Comparison of ENCODE assay signal across 1 cellular context in the genomic region with DNA sequence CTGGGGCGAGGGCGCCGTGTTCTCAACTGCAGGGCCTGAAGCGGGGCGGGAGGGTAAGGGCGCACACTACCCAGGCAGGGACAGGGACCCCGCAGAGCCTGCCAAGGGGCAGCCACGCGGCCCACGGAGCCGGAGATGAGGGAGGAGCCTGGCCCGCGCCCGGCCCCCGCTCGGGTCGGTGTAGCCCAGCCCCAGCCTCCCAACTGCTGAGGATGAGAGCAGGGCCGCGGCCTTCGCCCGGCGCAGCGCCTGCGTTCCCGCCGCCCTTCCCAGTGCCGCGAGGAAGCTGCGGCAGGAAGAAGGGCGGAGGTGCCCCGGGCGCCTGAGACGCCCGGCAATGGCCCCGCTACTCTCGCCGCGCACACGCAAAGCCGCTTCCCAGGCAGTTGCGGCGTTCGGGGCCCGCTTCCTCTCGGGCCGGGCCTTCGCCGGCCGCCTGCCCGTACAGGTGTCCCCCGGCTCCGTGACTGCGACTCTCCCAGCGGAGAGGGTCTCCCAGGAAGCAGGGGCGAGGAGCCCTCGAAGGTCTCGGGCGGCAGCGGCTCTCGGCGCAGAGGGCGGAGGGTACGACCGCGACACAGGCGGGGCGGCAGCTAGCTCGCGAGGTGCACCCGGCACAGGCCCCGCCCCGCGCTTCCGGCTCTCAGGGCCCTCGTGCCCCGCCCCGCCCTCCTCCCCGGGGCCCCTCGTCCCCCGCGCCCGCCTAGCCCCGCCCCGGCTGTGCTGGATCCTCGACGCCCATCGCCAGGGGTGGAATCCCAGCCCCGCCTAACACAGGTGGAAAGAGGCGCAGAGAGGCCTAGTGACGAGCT.
TF ChIP-seq lines count a peak whose summit lies in the region.

No MANE protein-coding gene starts in this region.

TF ChIP-seq in HEK293, 187 proteins besides CTCF, POLR2A, EP300 and RAD21 (continued from another document and continues in another):
- peak; percentile 47; the same call in 1 of the 2 replicates for TF ChIP-seq PATZ1 (tag by site-specific recombination; IDR thresholded peaks at IDR 0.05)
- TF ChIP-seq PRDM2 (tag by site-specific recombination; IDR thresholded peaks at IDR 0.05; ENCODE audit: borderline replicate concordance) = no peak
- TF ChIP-seq ZFP37 (tag by site-specific recombination; IDR thresholded peaks at IDR 0.05) = 0 out of 2 replicates have a peak, but pooled peaks have one; percentile 38
- TF ChIP-seq, protein P1, sequence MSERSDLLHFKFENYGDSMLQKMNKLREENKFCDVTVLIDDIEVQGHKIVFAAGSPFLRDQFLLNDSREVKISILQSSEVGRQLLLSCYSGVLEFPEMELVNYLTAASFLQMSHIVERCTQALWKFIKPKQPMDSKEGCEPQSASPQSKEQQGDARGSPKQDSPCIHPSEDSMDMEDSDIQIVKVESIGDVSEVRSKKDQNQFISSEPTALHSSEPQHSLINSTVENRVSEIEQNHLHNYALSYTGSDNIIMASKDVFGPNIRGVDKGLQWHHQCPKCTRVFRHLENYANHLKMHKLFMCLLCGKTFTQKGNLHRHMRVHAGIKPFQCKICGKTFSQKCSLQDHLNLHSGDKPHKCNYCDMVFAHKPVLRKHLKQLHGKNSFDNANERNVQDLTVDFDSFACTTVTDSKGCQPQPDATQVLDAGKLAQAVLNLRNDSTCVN (tag by site-specific recombination; optimal IDR thresholded peaks at IDR 0.05) = peak; percentile 92
- peak; percentile 70 for TF ChIP-seq ZNF76 (tag by site-specific recombination; IDR thresholded peaks at IDR 0.05; ENCODE audit: borderline replicate concordance, low read depth)
- peak; percentile 74 for TF ChIP-seq ZSCAN30 (tag by site-specific recombination; IDR thresholded peaks at IDR 0.05)
- TF ChIP-seq ZNF394 (tag by site-specific recombination; IDR thresholded peaks at IDR 0.05; ENCODE audit: borderline replicate concordance) = peak; percentile 90
- peak; percentile 44; the same call in 1 of the 2 replicates for TF ChIP-seq ZNF610 (tag by site-specific recombination; IDR thresholded peaks at IDR 0.05; ENCODE audit: borderline replicate concordance)
- TF ChIP-seq ZNF654 (tag by site-specific recombination; IDR thresholded peaks at IDR 0.05; ENCODE audit: low read depth) = no peak
- no peak for TF ChIP-seq WT1 (tag by site-specific recombination; IDR thresholded peaks at IDR 0.05)
- no peak for TF ChIP-seq ZNF548 (tag by site-specific recombination; IDR thresholded peaks at IDR 0.05)
- no peak for TF ChIP-seq ZNF518A (tag by site-specific recombination; conservative IDR thresholded peaks at IDR 0.05; ENCODE audit: low read depth)
- no peak for TF ChIP-seq ZNF48 (tag by site-specific recombination; IDR thresholded peaks at IDR 0.05)
- TF ChIP-seq KLF1 (tag by site-specific recombination; IDR thresholded peaks at IDR 0.05) = peak; percentile 82
- peak; percentile 76 for TF ChIP-seq KLF8 (tag by site-specific recombination; IDR thresholded peaks at IDR 0.05)
- peak; percentile 77 for TF ChIP-seq ZNF501 (tag by site-specific recombination; IDR thresholded peaks at IDR 0.05)
- TF ChIP-seq ZNF677 (tag by site-specific recombination; IDR thresholded peaks at IDR 0.05) = no peak
- TF ChIP-seq ZSCAN5A (tag by site-specific recombination; IDR thresholded peaks at IDR 0.05) = 0 out of 2 replicates have a peak, but pooled peaks have one; percentile 18
- TF ChIP-seq ZNF514 (tag by site-specific recombination; IDR thresholded peaks at IDR 0.05) = no peak
- peak; percentile 98 for TF ChIP-seq ZBTB8A (tag by site-specific recombination; IDR thresholded peaks at IDR 0.05)
- TF ChIP-seq MYNN (tag by site-specific recombination; IDR thresholded peaks at IDR 0.05; ENCODE audit: borderline replicate concordance) = no peak
- no peak for TF ChIP-seq ZNF626 (tag by site-specific recombination; IDR thresholded peaks at IDR 0.05)
- 0 out of 2 replicates have a peak, but pooled peaks have one; percentile 25 for TF ChIP-seq ZBTB7A (tag by site-specific recombination; IDR thresholded peaks at IDR 0.05; ENCODE audit: low read depth)
- TF ChIP-seq ZBTB48 (tag by site-specific recombination; IDR thresholded peaks at IDR 0.05) = 0 out of 2 replicates have a peak, but pooled peaks have one; percentile 69
- TF ChIP-seq ZNF600 (tag by site-specific recombination; IDR thresholded peaks at IDR 0.05) = peak; percentile 83; the same call in 1 of the 2 replicates
- TF ChIP-seq GLI4 (tag by site-specific recombination; IDR thresholded peaks at IDR 0.05) = no peak
- peak; percentile 81 for TF ChIP-seq KLF16 (tag by site-specific recombination; IDR thresholded peaks at IDR 0.05)
- TF ChIP-seq ZNF138 (tag by site-specific recombination; IDR thresholded peaks at IDR 0.05; ENCODE audit: borderline replicate concordance) = no peak
- peak; percentile 72 for TF ChIP-seq ZNF2 (tag by site-specific recombination; IDR thresholded peaks at IDR 0.05)
- TF ChIP-seq SP7 (tag by site-specific recombination; IDR thresholded peaks at IDR 0.05) = peak; percentile 66; the same call in 1 of the 2 replicates
- peak; percentile 55; the same call in 1 of the 2 replicates for TF ChIP-seq ZNF10 (tag by site-specific recombination; IDR thresholded peaks at IDR 0.05)
- TF ChIP-seq, protein P2, sequence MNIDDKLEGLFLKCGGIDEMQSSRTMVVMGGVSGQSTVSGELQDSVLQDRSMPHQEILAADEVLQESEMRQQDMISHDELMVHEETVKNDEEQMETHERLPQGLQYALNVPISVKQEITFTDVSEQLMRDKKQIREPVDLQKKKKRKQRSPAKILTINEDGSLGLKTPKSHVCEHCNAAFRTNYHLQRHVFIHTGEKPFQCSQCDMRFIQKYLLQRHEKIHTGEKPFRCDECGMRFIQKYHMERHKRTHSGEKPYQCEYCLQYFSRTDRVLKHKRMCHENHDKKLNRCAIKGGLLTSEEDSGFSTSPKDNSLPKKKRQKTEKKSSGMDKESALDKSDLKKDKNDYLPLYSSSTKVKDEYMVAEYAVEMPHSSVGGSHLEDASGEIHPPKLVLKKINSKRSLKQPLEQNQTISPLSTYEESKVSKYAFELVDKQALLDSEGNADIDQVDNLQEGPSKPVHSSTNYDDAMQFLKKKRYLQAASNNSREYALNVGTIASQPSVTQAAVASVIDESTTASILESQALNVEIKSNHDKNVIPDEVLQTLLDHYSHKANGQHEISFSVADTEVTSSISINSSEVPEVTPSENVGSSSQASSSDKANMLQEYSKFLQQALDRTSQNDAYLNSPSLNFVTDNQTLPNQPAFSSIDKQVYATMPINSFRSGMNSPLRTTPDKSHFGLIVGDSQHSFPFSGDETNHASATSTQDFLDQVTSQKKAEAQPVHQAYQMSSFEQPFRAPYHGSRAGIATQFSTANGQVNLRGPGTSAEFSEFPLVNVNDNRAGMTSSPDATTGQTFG (tag by site-specific recombination; IDR thresholded peaks at IDR 0.05; ENCODE audit: borderline replicate concordance) = no peak
- peak; percentile 69 for TF ChIP-seq SP3 (tag by site-specific recombination; IDR thresholded peaks at IDR 0.05)
- 0 out of 2 replicates have a peak, but pooled peaks have one; percentile 23 for TF ChIP-seq OSR2 (tag by site-specific recombination; IDR thresholded peaks at IDR 0.05)
- TF ChIP-seq TRIM28 (IDR thresholded peaks at IDR 0.05; ENCODE audit: borderline replicate concordance, low read length) = no peak
- peak; percentile 60; the same call in 1 of the 2 replicates for TF ChIP-seq ZFHX2 (tag by site-specific recombination; conservative IDR thresholded peaks at IDR 0.05)
- no peak for TF ChIP-seq ZNF23 (tag by site-specific recombination; IDR thresholded peaks at IDR 0.05; ENCODE audit: borderline replicate concordance)
- no peak for TF ChIP-seq ZNF426 (tag by site-specific recombination; IDR thresholded peaks at IDR 0.05)
